ENCODE assay signal across 8 cellular contexts in the genomic region with DNA sequence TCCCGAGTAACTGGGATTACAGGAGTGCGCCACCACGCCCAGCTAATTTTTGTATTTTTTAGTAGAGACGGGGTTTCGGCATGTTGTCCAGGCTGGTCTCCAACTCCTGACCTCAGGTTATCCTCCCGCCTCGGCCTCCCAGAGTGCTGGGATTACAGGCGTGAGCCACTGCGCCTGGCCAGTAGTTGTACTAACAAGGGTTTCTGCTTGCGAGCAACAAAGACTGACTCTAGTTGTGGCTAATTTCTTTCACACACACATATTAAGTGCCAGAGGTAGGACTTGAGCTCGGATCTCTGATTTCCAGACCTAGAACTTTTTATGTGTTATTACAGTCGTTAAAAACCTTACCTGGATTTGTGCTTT. TPM values are rescaled to one million over a fixed set of nuclear protein-coding genes. Genes with fewer than 3 reads are reported as not detected.
DNase-seq lines count a peak whose midpoint lies in the region; ATAC-seq and TF ChIP-seq lines count a peak whose summit lies in the region.

No MANE protein-coding gene starts in this region.

- H3K27ac ChIP-seq in DOHH2 (ENCODE audit: low read depth, low read length) (no peak overlapping the region), RWPE1 (peak overlapping the region; percentile 72), ovary (no peak overlapping the region)

- 19 to 26% (median 26%) methylated on average over 12 of the region's 12 CpGs for WGBS in ovary, 3 donors

- intact Hi-C loops in ovary (cut with DNase I): loop anchor here in 1 of 4 donors (5.0 kb wide), 1 partner anchor 1511 kb away; the partner anchor contains the start of gene STK24

- no peak for TF ChIP-seq CTCF in DOHH2 (IDR thresholded peaks at IDR 0.05; ENCODE audit: low read depth, low read length, poor library complexity, severe bottlenecking)
- no peak for TF ChIP-seq CTCF in RWPE1 (conservative IDR thresholded peaks at IDR 0.05; ENCODE audit: low read depth)
- TF ChIP-seq CTCF in ovary (IDR thresholded peaks at IDR 0.05): no peak

- no peaks in the 10 kb centered on the region for H3K9me2 ChIP-seq in DOHH2 (replicated peaks; ENCODE audit: control insufficient read depth, low read length)

- H3K9me3 ChIP-seq in DOHH2 (ENCODE audit: control insufficient read depth, insufficient read depth, low read length) (no peaks in the 10 kb centered on the region), ovary (no peaks in the 10 kb centered on the region)

- H3K4me2 ChIP-seq in DOHH2 (ENCODE audit: low read length): peak overlapping the region; percentile 52

- CTCF ChIA-PET in RWPE1 (lab: Yijun Ruan, JAX): interaction anchor here (0.6 to 0.7 kb wide), 2 partner anchors 48 to 138 kb away, joined by 3 to 4 read pairs; no protein-coding TSS in a partner anchor

- H4K20me1 ChIP-seq in DOHH2 (ENCODE audit: control insufficient read depth, insufficient read depth, low read depth, low read length): no peaks in the 10 kb centered on the region

- DNase-seq in RWPE1 (ENCODE audit: low spot score) (no peak), fibroblast of gingiva (ENCODE audit: low read depth) (peak; percentile 8), ovary (peak in 2 of 5 donors; percentile 25 to 26), OCI-M1 (lab: John Stamatoyannopoulos, UW) (no peak), superior temporal gyrus (ENCODE audit: extremely low spot score) (no peak), putamen (ENCODE audit: low spot score) (no peak)

- H3K36me3 ChIP-seq in DOHH2 (ENCODE audit: control insufficient read depth, low read length) (no peaks in the 10 kb centered on the region), ovary (no peaks in the 10 kb centered on the region)

- no peaks in the 10 kb centered on the region for H3F3A ChIP-seq in DOHH2 (ENCODE audit: control insufficient read depth, insufficient read depth)

- POLR2A ChIA-PET in RWPE1 (lab: Yijun Ruan, JAX; ENCODE audit: low non-redundant PET): interaction anchor here (0.6 kb wide), 1 partner anchor 13 kb away, joined by 3 read pairs; no protein-coding TSS in a partner anchor

- H3K4me1 ChIP-seq in DOHH2 (ENCODE audit: control insufficient read depth, low read length) (no peaks in the 10 kb centered on the region), ovary (ENCODE audit: insufficient read depth) (peaks cover 5% of the 10 kb centered on the region)

- TF ChIP-seq POLR2A in ovary (IDR thresholded peaks at IDR 0.05): no peak

- ATAC-seq in GM21717 (IDR thresholded peaks at IDR 0.05; ENCODE audit: unreplicated experiment): no peak

- no peaks in the 10 kb centered on the region for H3K79me2 ChIP-seq in DOHH2 (ENCODE audit: control insufficient read depth, low read length)

- TF ChIP-seq EP300 in ovary (IDR thresholded peaks at IDR 0.05): no peak

- 0 out of 2 replicates have a peak, but pooled peaks cover 4% of the 10 kb centered on the region for H3K27me3 ChIP-seq in DOHH2 (ENCODE audit: control insufficient read depth, low read length)
- no peaks in the 10 kb centered on the region for H3K27me3 ChIP-seq in ovary

- H3K4me3 ChIP-seq in DOHH2 (ENCODE audit: low read length) (peak overlapping the region; percentile 67), ovary (peak overlapping the region; percentile 75)

RNA-seq across cellular contexts. Expression of gene PCCA, which starts 0.6 kb away (rescaled TPM):
- total RNA-seq in ovary: 10 to 100 TPM; 43.4 to 62.4 (median 46.5) TPM
- 10 to 100 TPM; 23.5 to 37.1 TPM for polyA plus RNA-seq in ovary
